In the genomic region with DNA sequence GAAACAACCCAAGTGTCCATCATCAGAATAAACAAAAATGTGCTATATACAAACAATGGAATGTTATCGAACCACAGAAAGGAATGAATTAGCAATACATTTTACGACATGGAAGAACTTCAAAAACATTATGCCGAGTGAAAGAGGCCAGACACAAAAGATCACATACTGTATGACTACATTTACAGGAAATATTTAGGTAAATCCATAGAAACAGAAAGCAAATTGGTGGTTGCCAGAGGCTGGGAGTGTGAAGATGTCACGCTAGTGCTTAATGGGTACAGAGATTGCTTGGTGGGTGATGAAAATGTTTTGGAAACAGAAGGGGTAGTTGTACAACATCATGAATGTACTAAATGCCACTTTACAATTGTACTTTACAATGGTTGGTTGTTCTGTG, we compare ENCODE assay signal across 13 cellular contexts. TPM values are rescaled to one million over a fixed set of nuclear protein-coding genes. Genes with fewer than 3 reads are reported as not detected.
DNase-seq lines count a peak whose midpoint lies in the region; ATAC-seq, FAIRE-seq and TF ChIP-seq lines count a peak whose summit lies in the region.
"Not testable (repeated sequence)": the region's sequence is repeated elsewhere in the genome, so short reads cannot be mapped to it uniquely, and the experiment has no call there.
"Had no signal": no experiment of that assay in that cellular context is flagged by ENCODE, and none has a peak within 500 bp of the region (broad histone marks: within the 10 kb centered on the region; RNA-seq: fewer than 3 reads in every experiment).

No MANE protein-coding gene starts in this region.

- not testable (repeated sequence) for H3K27ac ChIP-seq in GM12878 (ENCODE audit: control insufficient read depth, insufficient read depth)

- not testable (repeated sequence) for TF ChIP-seq CTCF in GM12878 (IDR thresholded peaks at IDR 0.05 in 2 of 3, conservative IDR thresholded peaks at IDR 0.05 in 1 of 3; ENCODE audit: control insufficient read depth in 2 of 3, extremely low read depth in 1 of 3, insufficient read depth in 1 of 3, low read depth in 3 of 3, low read length in 3 of 3)

- not testable (repeated sequence) for H3K79me2 ChIP-seq in GM12878 (ENCODE audit: control insufficient read depth, insufficient read depth, low read length)

- intact Hi-C loops in GM12878 (cut with micrococcal nuclease; ENCODE audit: unreplicated experiment), result not testable (repeated sequence)

- H3K36me3 ChIP-seq in GM12878 (ENCODE audit: control insufficient read depth in 2 of 2, insufficient read depth in 2 of 2, low read length in 1 of 2), result not testable (repeated sequence)

- RAD21 ChIA-PET in GM12878 (lab: Charles Lee; ENCODE audit: unreplicated experiment), result not testable (repeated sequence)

- not testable (repeated sequence) for H3K36me3 Mint-ChIP-seq in activated CD8-positive, alpha-beta memory T cell treated with anti-CD3 and anti-CD28 coated beads, Interleukin-2, amount 10 ng/mL, durations not matched to agents 7 days and 5 days; activated naive CD4-positive, alpha-beta T cell treated with anti-CD3 and anti-CD28 coated beads, Interleukin-2, amount 50 U/mL, for 72 hours

- H3K27me3 Mint-ChIP-seq in activated CD8-positive, alpha-beta memory T cell treated with anti-CD3 and anti-CD28 coated beads, Interleukin-2, amount 10 ng/mL, durations not matched to agents 7 days and 5 days, result not testable (repeated sequence)

- WGBS in GM12878 (ENCODE audit: insufficient coverage, insufficient replicate concordance, low lambda C conversion rate, missing lambda C conversion rate), result 60% methylated on average over 4 of the region's 4 CpGs

- DNase-seq in GM12891 (ENCODE audit: insufficient read length, low spot score); activated CD8-positive, alpha-beta memory T cell treated with anti-CD3 and anti-CD28 coated beads, Interleukin-2, amount 10 ng/mL, durations not matched to agents 7 days and 5 days; activated naive CD4-positive, alpha-beta T cell treated with anti-CD3 and anti-CD28 coated beads, Interleukin-2, amount 50 U/mL, for 72 hours (ENCODE audit: low spot score in 2 of 2); GM12878 (ENCODE audit: low read depth, low spot score): not testable (repeated sequence)
- DNase-seq in NCI-H748 (lab: John Stamatoyannopoulos, UW; ENCODE audit: unreplicated experiment), result peak; percentile 7
- peak; percentile 62 for DNase-seq in foreskin melanocyte
- peak; percentile 1 for DNase-seq in stimulated activated CD4-positive, alpha-beta T cell treated with anti-CD3 and anti-CD28 coated beads, Interleukin-15, amount 100 ng/mL, for 24 hours

- not testable (repeated sequence) for H2AFZ ChIP-seq in GM12878 (ENCODE audit: control insufficient read depth, low read depth, low read length)

- H3K27me3 ChIP-seq in GM12878 (replicated peaks in 1 of 2; ENCODE audit: control insufficient read depth in 2 of 2, insufficient read depth in 2 of 2, low read length in 1 of 2), result not testable (repeated sequence)

- peak; percentile 47 for FAIRE-seq in GM12891 (lab: Jason Lieb, UNC)
- FAIRE-seq in GM12878 (lab: Jason Lieb, UNC), result peak; percentile 54

- H3K4me3 Mint-ChIP-seq in activated CD8-positive, alpha-beta memory T cell treated with anti-CD3 and anti-CD28 coated beads, Interleukin-2, amount 10 ng/mL, durations not matched to agents 7 days and 5 days, result not testable (repeated sequence)

- not testable (repeated sequence) for H3K4me2 ChIP-seq in GM12878 (ENCODE audit: control insufficient read depth, insufficient read depth)

- not testable (repeated sequence) for TF ChIP-seq POLR2A in GM12891 (IDR thresholded peaks at IDR 0.05; ENCODE audit: low read depth, low read length); GM12878 (IDR thresholded peaks at IDR 0.05; ENCODE audit: low read depth, low read length)

- SMC1A ChIA-PET in GM12878 (lab: Charles Lee; ENCODE audit: uncharacterized antibody, unreplicated experiment), result not testable (repeated sequence)

- not testable (repeated sequence) for H3K9ac ChIP-seq in GM12878 (ENCODE audit: control insufficient read depth, insufficient read depth, low read length)

- H3K4me1 Mint-ChIP-seq in activated CD8-positive, alpha-beta memory T cell treated with anti-CD3 and anti-CD28 coated beads, Interleukin-2, amount 10 ng/mL, durations not matched to agents 7 days and 5 days, result not testable (repeated sequence)

- not testable (repeated sequence) for H3K4me1 ChIP-seq in GM12878 (ENCODE audit: control insufficient read depth, insufficient read depth, low read length)

- not testable (repeated sequence) for TF ChIP-seq RAD21 in GM12878 (IDR thresholded peaks at IDR 0.05; ENCODE audit: insufficient read depth, low read depth, low read length)

- H3K9me3 ChIP-seq in GM12878 (replicated peaks; ENCODE audit: control insufficient read depth, insufficient read depth, low read length), result not testable (repeated sequence)

- peak; percentile 66 for ATAC-seq in activated CD8-positive, alpha-beta memory T cell treated with anti-CD3 and anti-CD28 coated beads, Interleukin-2, amount 10 ng/mL, durations not matched to agents 7 days and 5 days
- ATAC-seq in activated naive CD4-positive, alpha-beta T cell treated with anti-CD3 and anti-CD28 coated beads, Interleukin-2, amount 50 U/mL, for 72 hours, result peak; percentile 68 to 94
- ATAC-seq in GM12878, result not testable (repeated sequence)

- CTCF ChIA-PET in activated CD8-positive, alpha-beta memory T cell treated with anti-CD3 and anti-CD28 coated beads, Interleukin-2, amount 10 ng/mL, durations not matched to agents 7 days and 5 days (lab: Charles Lee), result not testable (repeated sequence)
- CTCF ChIA-PET in GM12878 (lab: Yijun Ruan, JAX), result interaction anchor here (0.6 kb wide), 1 partner anchor 54 kb away, joined by 3 read pairs; no protein-coding TSS in a partner anchor

- BruUV-seq in GM12878 (replicated peaks; lab: Mats Ljungman, UMichigan), result not testable (repeated sequence)

- H3K9me3 Mint-ChIP-seq in activated CD8-positive, alpha-beta memory T cell treated with anti-CD3 and anti-CD28 coated beads, Interleukin-2, amount 10 ng/mL, durations not matched to agents 7 days and 5 days (ENCODE audit: low read depth); activated naive CD4-positive, alpha-beta T cell treated with anti-CD3 and anti-CD28 coated beads, Interleukin-2, amount 50 U/mL, for 72 hours: not testable (repeated sequence)

- in situ Hi-C loops in GM12878 (cut with MboI), result not testable (repeated sequence)

- H3K27ac Mint-ChIP-seq in activated CD8-positive, alpha-beta memory T cell treated with anti-CD3 and anti-CD28 coated beads, Interleukin-2, amount 10 ng/mL, durations not matched to agents 7 days and 5 days, result not testable (repeated sequence)
- peak overlapping the region; percentile 46 to 69 for H3K27ac Mint-ChIP-seq in activated naive CD4-positive, alpha-beta T cell treated with anti-CD3 and anti-CD28 coated beads, Interleukin-2, amount 50 U/mL, for 72 hours

- not testable (repeated sequence) for TF ChIP-seq EP300 in GM12878 (IDR thresholded peaks at IDR 0.05; ENCODE audit: borderline replicate concordance in 1 of 2, control insufficient read depth in 1 of 2, low read depth in 2 of 2, low read length in 2 of 2)

- H4K20me1 ChIP-seq in GM12878 (ENCODE audit: control insufficient read depth, insufficient read depth), result not testable (repeated sequence)

- POLR2A ChIA-PET in GM12878 (lab: Charles Lee), result not testable (repeated sequence)

- not testable (repeated sequence) for H3K4me3 ChIP-seq in GM12878

RNA-seq across cellular contexts. Expression of a gene that starts 5.1 kb away (rescaled TPM):
- not detected for polyA plus RNA-seq in GM12891 (2012; ENCODE audit: low read depth, missing spikeins)
- total RNA-seq in activated CD8-positive, alpha-beta memory T cell treated with anti-CD3 and anti-CD28 coated beads, Interleukin-2, amount 10 ng/mL, durations not matched to agents 7 days and 5 days, result not detected
- not detected for total RNA-seq in activated naive CD4-positive, alpha-beta T cell treated with anti-CD3 and anti-CD28 coated beads, Interleukin-2, amount 50 U/mL, for 72 hours
- total RNA-seq in GM12878 (2013; cell fraction: nucleolus; rRNA removed), result not detected in 2 replicates
- total RNA-seq in GM12878 (2014; rRNA removed) (not detected in 2 replicates), GM12878 (2014; rRNA removed; fragmentation: Illumina TruSeq; extraction: Trizol) (not detected in 2 replicates), GM12878 (2021) (not detected in 2 replicates)
- not detected for polyA plus RNA-seq in GM12878 (2011; ENCODE audit: low read depth)
- polyA plus RNA-seq in GM12878 (2011; rRNA removed) (not detected in 2 replicates), GM12878 (2014; fragmentation: Illumina TruSeq; extraction: Trizol) (not detected in 2 replicates), GM12878 (2014; fragmentation: Nextera tagmentation; extraction: Ambion mirVana) (not detected), GM12878 (2014; rRNA removed) (not detected in 2 replicates), GM12878 (2016; fragmentation: Nextera tagmentation; extraction: Ambion mirVana) (not detected)
- polyA plus RNA-seq in GM12878 (2011; cell fraction: cytosol; rRNA removed), result not detected in 2 replicates
- not detected in 2 replicates for polyA plus RNA-seq in GM12878 (2011; cell fraction: nucleus; rRNA removed)
- polyA plus RNA-seq in GM12878 (2012), result not detected in 2 replicates
- not detected in 2 replicates for polyA minus RNA-seq in GM12878 (2011; rRNA and poly(A)+ RNA removed)
- polyA minus RNA-seq in GM12878 (2011; cell fraction: cytosol; rRNA and poly(A)+ RNA removed), result not detected in 2 replicates
- not detected in 2 replicates for polyA minus RNA-seq in GM12878 (2011; cell fraction: nucleus; rRNA and poly(A)+ RNA removed)
- total RNA-seq: A673; CD8-positive, alpha-beta T cell; GM23248 had no signal
- polyA plus RNA-seq: BJ, CD14-positive monocyte, GM23248 had no signal

RNA-seq across cellular contexts. Expression of a gene that starts 51.6 kb away (rescaled TPM):
- not detected for polyA plus RNA-seq in GM12891 (2012; ENCODE audit: low read depth, missing spikeins)
- not detected for total RNA-seq in activated CD8-positive, alpha-beta memory T cell treated with anti-CD3 and anti-CD28 coated beads, Interleukin-2, amount 10 ng/mL, durations not matched to agents 7 days and 5 days
- under 1 TPM in 1 of 2 donors, not detected in 1; 0.21 TPM for total RNA-seq in activated naive CD4-positive, alpha-beta T cell treated with anti-CD3 and anti-CD28 coated beads, Interleukin-2, amount 50 U/mL, for 72 hours
- not detected in 2 replicates for total RNA-seq in GM12878 (2013; cell fraction: nucleolus; rRNA removed)
- total RNA-seq in GM12878 (2014; rRNA removed) (not detected in 2 replicates), GM12878 (2014; rRNA removed; fragmentation: Illumina TruSeq; extraction: Trizol) (not detected in 2 replicates), GM12878 (2021) (not detected in 2 replicates)
- polyA plus RNA-seq in GM12878 (2011; ENCODE audit: low read depth), result not detected
- polyA plus RNA-seq in GM12878 (2011; rRNA removed) (not detected in 2 replicates), GM12878 (2014; fragmentation: Illumina TruSeq; extraction: Trizol) (not detected in 2 replicates), GM12878 (2014; fragmentation: Nextera tagmentation; extraction: Ambion mirVana) (not detected), GM12878 (2014; rRNA removed) (not detected in 2 replicates), GM12878 (2016; fragmentation: Nextera tagmentation; extraction: Ambion mirVana) (not detected)
- polyA plus RNA-seq in GM12878 (2011; cell fraction: cytosol; rRNA removed), result not detected in 2 replicates
- not detected in 2 replicates for polyA plus RNA-seq in GM12878 (2011; cell fraction: nucleus; rRNA removed)
- polyA plus RNA-seq in GM12878 (2012), result not detected in 2 replicates
- polyA minus RNA-seq in GM12878 (2011; rRNA and poly(A)+ RNA removed), result not detected in 2 replicates
- not detected in 2 replicates for polyA minus RNA-seq in GM12878 (2011; cell fraction: cytosol; rRNA and poly(A)+ RNA removed)
- not detected in 2 replicates for polyA minus RNA-seq in GM12878 (2011; cell fraction: nucleus; rRNA and poly(A)+ RNA removed)
- total RNA-seq: A673; CD8-positive, alpha-beta T cell; GM23248; H7 had no signal
- polyA plus RNA-seq: BJ, CD14-positive monocyte, GM23248 had no signal
